ENCODE assay signal across 15 cellular contexts in the genomic region with DNA sequence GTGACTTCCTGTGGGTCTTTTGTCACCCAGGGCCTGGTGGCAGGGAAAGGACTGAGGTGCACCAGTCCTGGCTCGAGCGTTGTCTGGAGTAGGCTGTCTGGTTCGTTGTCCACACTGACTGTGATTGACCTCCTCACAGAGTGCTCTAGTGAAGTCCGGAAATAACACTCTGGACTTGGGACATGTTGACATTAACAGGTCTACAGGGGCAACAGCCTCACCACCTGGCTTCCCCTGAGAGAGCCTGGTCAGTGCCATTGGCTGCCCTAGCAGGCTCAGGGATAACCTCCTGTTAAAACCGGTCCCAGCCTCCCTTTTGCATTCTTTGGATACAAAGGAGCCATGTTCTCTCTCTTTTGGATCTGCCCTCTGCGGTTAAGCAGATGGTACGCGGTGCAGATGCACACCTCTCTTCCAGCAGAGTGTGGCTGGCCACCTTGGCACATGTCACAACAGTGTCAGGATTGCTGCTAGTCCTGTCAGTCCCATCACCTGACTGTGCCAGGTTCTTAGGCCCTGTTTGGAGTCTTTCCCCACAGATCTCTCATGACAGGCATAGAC. TPM values are rescaled to one million over a fixed set of nuclear protein-coding genes. Genes with fewer than 3 reads are reported as not detected.
DNase-seq lines count a peak whose midpoint lies in the region; ATAC-seq, FAIRE-seq and TF ChIP-seq lines count a peak whose summit lies in the region.
"Had no signal": no experiment of that assay in that cellular context is flagged by ENCODE, and none has a peak within 500 bp of the region (broad histone marks: within the 10 kb centered on the region; RNA-seq: fewer than 3 reads in every experiment).

No MANE protein-coding gene starts in this region.

- no peak overlapping the region for H4K8ac ChIP-seq in trophoblast cell (ENCODE audit: low read depth, low read length)

- WGBS in GM12878 (ENCODE audit: insufficient coverage, insufficient replicate concordance, low lambda C conversion rate, missing lambda C conversion rate) = 99% methylated on average over 8 of the region's 8 CpGs
- no CpG with 5 or more reads among the region's 8 CpGs for WGBS in trophoblast cell (ENCODE audit: extremely low coverage, insufficient coverage, insufficient read length)

- H2BK120ac ChIP-seq in trophoblast cell (ENCODE audit: insufficient read depth, low read length, poor library complexity) = no peak overlapping the region

- POLR2A ChIA-PET in GM12878 (lab: Charles Lee) = interaction anchor here (1.8 kb wide), 1 partner anchor 47 kb away, joined by 7 read pairs; a partner anchor contains a TSS

- in situ Hi-C loops in GM12878 (cut with MboI) = no loop called here

- H2BK12ac ChIP-seq in trophoblast cell (ENCODE audit: low read length) = no peak overlapping the region

- no peak for DNase-seq in activated T-cell treated with anti-CD3 and anti-CD28 coated beads, Interleukin-2, amount 50 U/mL, for 24 hours
- no peak for DNase-seq in activated T-cell treated with anti-CD3 and anti-CD28 coated beads, Interleukin-2, amount 50 U/mL, for 1 hour
- DNase-seq in GM12878 (ENCODE audit: low read depth, low spot score) (no peak), left lobe of liver (ENCODE audit: low spot score) (peak; percentile 83), trophoblast cell (no peak), germinal center (ENCODE audit: low spot score) (no peak), left colon (no peak)
- DNase-seq: activated CD4-positive, alpha-beta memory T cell treated with anti-CD3 and anti-CD28 coated beads, Interleukin-2, amount 10 ng/mL, durations not matched to agents 7 days and 5 days; foreskin melanocyte; mesenchymal stem cell; NCI-H146; stomach had no signal

- no peak overlapping the region for H3K4me3 Mint-ChIP-seq in activated T-cell treated with anti-CD3 and anti-CD28 coated beads, Interleukin-2, amount 50 U/mL, for 24 hours
- H3K4me3 Mint-ChIP-seq: activated CD4-positive, alpha-beta memory T cell treated with anti-CD3 and anti-CD28 coated beads, Interleukin-2, amount 10 ng/mL, durations not matched to agents 7 days and 5 days had no signal

- no TSS peak for BruUV-seq in GM12878 (replicated peaks; lab: Mats Ljungman, UMichigan)

- intact Hi-C loops in GM12878 (cut with micrococcal nuclease; ENCODE audit: unreplicated experiment) (loop anchor here (2.0 kb wide), 1 partner anchor 20 kb away; no protein-coding TSS in a partner anchor), left colon (cut with DNase I, micrococcal nuclease) (no loop called here)

- TF ChIP-seq EP300 in GM12878 (IDR thresholded peaks at IDR 0.05; ENCODE audit: borderline replicate concordance in 1 of 2, control insufficient read depth in 1 of 2, low read depth in 2 of 2, low read length in 2 of 2) = no peak

- H3K9ac ChIP-seq in GM12878 (ENCODE audit: control insufficient read depth, insufficient read depth, low read length) (no peak overlapping the region), skeletal muscle tissue (ENCODE audit: low read depth in 1 of 3, low read length in 3 of 3) (peak overlapping the region in 1 of 3 donors; percentile 40), trophoblast cell (ENCODE audit: low read length) (no peak overlapping the region)

- H3K79me2 ChIP-seq in GM12878 (ENCODE audit: control insufficient read depth, insufficient read depth, low read length) (peaks cover 9% of the 10 kb centered on the region), trophoblast cell (ENCODE audit: control insufficient read depth, insufficient read depth, low read length, poor library complexity) (peaks cover 2% of the 10 kb centered on the region)

- H3K4me2 ChIP-seq in GM12878 (ENCODE audit: control insufficient read depth, insufficient read depth) = no peak overlapping the region; the same call in 1 of the 2 replicates
- no peak overlapping the region for H3K4me2 ChIP-seq in trophoblast cell (ENCODE audit: low read length)

- H3K27me3 Mint-ChIP-seq in activated T-cell treated with anti-CD3 and anti-CD28 coated beads, Interleukin-2, amount 50 U/mL, for 24 hours = no peaks in the 10 kb centered on the region
- H3K27me3 Mint-ChIP-seq: activated CD4-positive, alpha-beta memory T cell treated with anti-CD3 and anti-CD28 coated beads, Interleukin-2, amount 10 ng/mL, durations not matched to agents 7 days and 5 days had no signal

- H3K27me3 ChIP-seq in GM12878 (replicated peaks in 1 of 2; ENCODE audit: control insufficient read depth in 2 of 2, insufficient read depth in 2 of 2, low read length in 1 of 2) (no peaks in the 10 kb centered on the region), skeletal muscle tissue (ENCODE audit: control insufficient read depth in 3 of 3, insufficient read depth in 3 of 3, low read length in 3 of 3) (no peaks in the 10 kb centered on the region), trophoblast cell (ENCODE audit: insufficient read depth, low read length) (no peaks in the 10 kb centered on the region)
- H3K27me3 ChIP-seq: stomach had no signal

- no peak overlapping the region for H3K14ac ChIP-seq in trophoblast cell (ENCODE audit: low read length)

- H3K36me3 Mint-ChIP-seq in activated T-cell treated with anti-CD3 and anti-CD28 coated beads, Interleukin-2, amount 50 U/mL, for 24 hours (ENCODE audit: low read depth) = peaks cover 50% of the 10 kb centered on the region

- ATAC-seq in GM12878 = no peak
- ATAC-seq in left lobe of liver = peak; percentile 93
- no peak for ATAC-seq in left colon

- RAD21 ChIA-PET in GM12878 (lab: Charles Lee; ENCODE audit: unreplicated experiment) = interaction anchor here (2.1 to 5.3 kb wide), 2 partner anchors 19 to 46 kb away, joined by 9 to 54 read pairs; a partner anchor contains a TSS

- no peak for FAIRE-seq in GM12878 (lab: Jason Lieb, UNC)
- FAIRE-seq: endothelial cell of umbilical vein had no signal

- no peaks in the 10 kb centered on the region for H3K9me3 Mint-ChIP-seq in activated T-cell treated with anti-CD3 and anti-CD28 coated beads, Interleukin-2, amount 50 U/mL, for 24 hours
- H3K9me3 Mint-ChIP-seq: activated CD4-positive, alpha-beta memory T cell treated with anti-CD3 and anti-CD28 coated beads, Interleukin-2, amount 10 ng/mL, durations not matched to agents 7 days and 5 days; activated T-helper 2 cell treated with anti-CD3 and anti-CD28 coated beads, Interferon-gamma antibody, Interleukin-2, Interleukin-4, amounts not matched to agents 10 μg/mL and 5 μg/mL and 100 μg/mL, durations not matched to agents 14 hours and 24 hours and 36 hours had no signal

- TF ChIP-seq CTCF in GM12878 (IDR thresholded peaks at IDR 0.05 in 2 of 3, conservative IDR thresholded peaks at IDR 0.05 in 1 of 3; ENCODE audit: control insufficient read depth in 2 of 3, extremely low read depth in 1 of 3, insufficient read depth in 1 of 3, low read depth in 3 of 3, low read length in 3 of 3) = no peak

- no peak overlapping the region for H4K12ac ChIP-seq in trophoblast cell (ENCODE audit: low read depth, low read length)

- H2BK5ac ChIP-seq in trophoblast cell (ENCODE audit: low read depth, low read length, poor library complexity) = no peak overlapping the region

- no peak overlapping the region for H2AFZ ChIP-seq in GM12878 (ENCODE audit: control insufficient read depth, low read depth, low read length)
- no peak overlapping the region for H2AFZ ChIP-seq in trophoblast cell (ENCODE audit: insufficient read depth, low read length, poor library complexity)

- peaks cover 39% of the 10 kb centered on the region for H3K4me1 Mint-ChIP-seq in activated T-cell treated with anti-CD3 and anti-CD28 coated beads, Interleukin-2, amount 50 U/mL, for 24 hours (ENCODE audit: low read depth)

- H3K27ac Mint-ChIP-seq in activated T-cell treated with anti-CD3 and anti-CD28 coated beads, Interleukin-2, amount 50 U/mL, for 24 hours = peak overlapping the region; percentile 30
- H3K27ac Mint-ChIP-seq: activated CD4-positive, alpha-beta memory T cell treated with anti-CD3 and anti-CD28 coated beads, Interleukin-2, amount 10 ng/mL, durations not matched to agents 7 days and 5 days; activated T-helper 2 cell treated with anti-CD3 and anti-CD28 coated beads, Interferon-gamma antibody, Interleukin-2, Interleukin-4, amounts not matched to agents 10 μg/mL and 5 μg/mL and 100 μg/mL, durations not matched to agents 14 hours and 24 hours and 36 hours had no signal

- H3K9me3 ChIP-seq in GM12878 (replicated peaks; ENCODE audit: control insufficient read depth, insufficient read depth, low read length) (no peaks in the 10 kb centered on the region), skeletal muscle tissue (ENCODE audit: control insufficient read depth in 3 of 3, low read length in 3 of 3) (no peaks in the 10 kb centered on the region), trophoblast cell (ENCODE audit: insufficient read depth, low read depth, low read length) (no peaks in the 10 kb centered on the region)
- H3K9me3 ChIP-seq: stomach had no signal

- H2AK5ac ChIP-seq in trophoblast cell (ENCODE audit: low read length) = no peak overlapping the region

- H3K36me3 ChIP-seq in GM12878 (ENCODE audit: control insufficient read depth in 2 of 2, insufficient read depth in 2 of 2, low read length in 1 of 2) (peaks cover 8 to 9% of the 10 kb centered on the region in 2 experiments; a peak in 2 of 4 replicates), skeletal muscle tissue (ENCODE audit: control insufficient read depth in 3 of 3, insufficient read depth in 3 of 3, low read length in 3 of 3) (peaks cover 19 to 25% (median 20%) of the 10 kb centered on the region in 3 donors), trophoblast cell (ENCODE audit: control insufficient read depth in 1 of 2, insufficient read depth in 2 of 2, low read length in 2 of 2) (peaks cover 3 to 4% of the 10 kb centered on the region in 2 experiments)

- no peak overlapping the region for H3K18ac ChIP-seq in trophoblast cell (ENCODE audit: low read length)

- no peaks in the 10 kb centered on the region for H3K79me1 ChIP-seq in trophoblast cell (ENCODE audit: low read length)

- peak overlapping the region; percentile 13; the same call in 1 of the 2 replicates for H3K27ac ChIP-seq in GM12878 (ENCODE audit: control insufficient read depth, insufficient read depth)
- peak overlapping the region; percentile 61 for H3K27ac ChIP-seq in skeletal muscle tissue (ENCODE audit: low read depth, low read length)
- H3K27ac ChIP-seq in trophoblast cell (ENCODE audit: low read depth, low read length) = no peak overlapping the region

- H4K91ac ChIP-seq in trophoblast cell (ENCODE audit: low read depth, low read length) = no peak overlapping the region

- H3K4me1 ChIP-seq in GM12878 (ENCODE audit: control insufficient read depth, insufficient read depth, low read length) (peaks cover 46% of the 10 kb centered on the region), skeletal muscle tissue (ENCODE audit: control insufficient read depth in 3 of 3, insufficient read depth in 3 of 3, low read length in 3 of 3) (peaks cover 51 to 58% (median 54%) of the 10 kb centered on the region in 3 donors), trophoblast cell (ENCODE audit: control insufficient read depth in 1 of 2, insufficient read depth in 2 of 2, low read length in 2 of 2) (peaks cover 4 to 7% of the 10 kb centered on the region in 2 experiments)

- no peak for TF ChIP-seq POLR2A in GM12878 (IDR thresholded peaks at IDR 0.05; ENCODE audit: low read depth, low read length)

- SMC1A ChIA-PET in GM12878 (lab: Charles Lee; ENCODE audit: uncharacterized antibody, unreplicated experiment) = interaction anchor here (1.5 kb wide), 1 partner anchor 17 kb away, joined by 4 read pairs; no protein-coding TSS in a partner anchor

- CTCF ChIA-PET in GM12878 (lab: Yijun Ruan, JAX) = interaction anchor here (0.7 to 8.4 kb wide), 3 partner anchors 16 to 47 kb away, joined by 3 to 56 read pairs (median 8); a partner anchor contains a TSS

- H4K20me1 ChIP-seq in GM12878 (ENCODE audit: control insufficient read depth, insufficient read depth) = no peaks in the 10 kb centered on the region

- H3K4me3 ChIP-seq in GM12878 (no peak overlapping the region), skeletal muscle tissue (ENCODE audit: low read length in 3 of 3) (no peak overlapping the region), trophoblast cell (ENCODE audit: low read depth, low read length) (no peak overlapping the region)
- H3K4me3 ChIP-seq: stomach had no signal

- no peak overlapping the region for H3K23ac ChIP-seq in trophoblast cell (ENCODE audit: low read length)

- no peak overlapping the region for H3K4ac ChIP-seq in trophoblast cell (ENCODE audit: low read depth, low read length)

- no peak for TF ChIP-seq RAD21 in GM12878 (IDR thresholded peaks at IDR 0.05; ENCODE audit: insufficient read depth, low read depth, low read length)

RNA-seq across cellular contexts. Expression of a gene that starts 46.2 kb away (rescaled TPM):
- 65.8 and 72.7 TPM in 2 replicates for total RNA-seq in GM12878 (2013; cell fraction: nucleolus; rRNA removed)
- total RNA-seq in GM12878 (2014; rRNA removed) (16.5 and 19.6 TPM in 2 replicates), GM12878 (2014; rRNA removed; fragmentation: Illumina TruSeq; extraction: Trizol) (19.3 and 19.8 TPM in 2 replicates), GM12878 (2021) (41.1 and 41.4 TPM in 2 replicates), left lobe of liver (29.9 TPM), skeletal muscle tissue (27.1 TPM), left colon (10 to 100 TPM; 33.4 to 42.6 TPM)
- polyA plus RNA-seq in GM12878 (2011; ENCODE audit: low read depth) = 8.5 TPM
- polyA plus RNA-seq in GM12878 (2011; rRNA removed) (89.4 and 94.7 TPM in 2 replicates), GM12878 (2014; fragmentation: Illumina TruSeq; extraction: Trizol) (26.4 and 29.3 TPM in 2 replicates), GM12878 (2014; fragmentation: Nextera tagmentation; extraction: Ambion mirVana) (10 to 100 TPM; 11.5 to 15.4 TPM), GM12878 (2014; rRNA removed) (13.5 and 17.8 TPM in 2 replicates), GM12878 (2016; fragmentation: Nextera tagmentation; extraction: Ambion mirVana) (10 to 100 TPM; 59.5 to 59.8 TPM)
- 34.4 and 52.3 TPM in 2 replicates for polyA plus RNA-seq in GM12878 (2011; cell fraction: cytosol; rRNA removed)
- polyA plus RNA-seq in GM12878 (2011; cell fraction: nucleus; rRNA removed) = 38.5 and 57.8 TPM in 2 replicates
- 9.9 and 13.1 TPM in 2 replicates for polyA plus RNA-seq in GM12878 (2012)
- polyA minus RNA-seq in GM12878 (2011; rRNA and poly(A)+ RNA removed) = 64.4 and 105 TPM in 2 replicates
- 9.4 and 16.5 TPM in 2 replicates for polyA minus RNA-seq in GM12878 (2011; cell fraction: cytosol; rRNA and poly(A)+ RNA removed)
- polyA minus RNA-seq in GM12878 (2011; cell fraction: nucleus; rRNA and poly(A)+ RNA removed) = 15.5 and 20.8 TPM in 2 replicates
- polyA plus RNA-seq in trophoblast cell (2013) = 25.0 and 25.8 TPM in 2 replicates

RNA-seq across cellular contexts. Expression of a gene that starts 53.2 kb away (rescaled TPM):
- total RNA-seq in GM12878 (2013; cell fraction: nucleolus; rRNA removed) = 68.2 and 72.6 TPM in 2 replicates
- 493 and 526 TPM in 2 replicates for total RNA-seq in GM12878 (2014; rRNA removed)
- 470 and 509 TPM in 2 replicates for total RNA-seq in GM12878 (2014; rRNA removed; fragmentation: Illumina TruSeq; extraction: Trizol)
- 389 and 402 TPM in 2 replicates for total RNA-seq in GM12878 (2021)
- polyA plus RNA-seq in GM12878 (2011; ENCODE audit: low read depth) = 175 TPM
- polyA plus RNA-seq in GM12878 (2011; rRNA removed) = 565 and 738 TPM in 2 replicates
- polyA plus RNA-seq in GM12878 (2011; cell fraction: cytosol; rRNA removed) = 683 and 744 TPM in 2 replicates
- polyA plus RNA-seq in GM12878 (2011; cell fraction: nucleus; rRNA removed) = 317 and 447 TPM in 2 replicates
- 215 and 236 TPM in 2 replicates for polyA plus RNA-seq in GM12878 (2012)
- polyA plus RNA-seq in GM12878 (2014; fragmentation: Illumina TruSeq; extraction: Trizol) = 459 and 487 TPM in 2 replicates
- polyA plus RNA-seq in GM12878 (2014; fragmentation: Nextera tagmentation; extraction: Ambion mirVana) = 100 to 1,000 TPM; 651 to 694 TPM
- polyA plus RNA-seq in GM12878 (2014; rRNA removed) = 464 and 516 TPM in 2 replicates
- 100 to 1,000 TPM; 568 to 618 TPM for polyA plus RNA-seq in GM12878 (2016; fragmentation: Nextera tagmentation; extraction: Ambion mirVana)
- 328 and 409 TPM in 2 replicates for polyA minus RNA-seq in GM12878 (2011; rRNA and poly(A)+ RNA removed)
- polyA minus RNA-seq in GM12878 (2011; cell fraction: cytosol; rRNA and poly(A)+ RNA removed) = 236 and 284 TPM in 2 replicates
- polyA minus RNA-seq in GM12878 (2011; cell fraction: nucleus; rRNA and poly(A)+ RNA removed) = 83.2 and 141 TPM in 2 replicates
- total RNA-seq in left lobe of liver = 18.5 TPM
- 35.5 TPM for total RNA-seq in skeletal muscle tissue
- 125 and 128 TPM in 2 replicates for polyA plus RNA-seq in trophoblast cell (2013)
- 10 to 100 TPM; 47.9 to 61.5 TPM for total RNA-seq in left colon
